In the genomic region with DNA sequence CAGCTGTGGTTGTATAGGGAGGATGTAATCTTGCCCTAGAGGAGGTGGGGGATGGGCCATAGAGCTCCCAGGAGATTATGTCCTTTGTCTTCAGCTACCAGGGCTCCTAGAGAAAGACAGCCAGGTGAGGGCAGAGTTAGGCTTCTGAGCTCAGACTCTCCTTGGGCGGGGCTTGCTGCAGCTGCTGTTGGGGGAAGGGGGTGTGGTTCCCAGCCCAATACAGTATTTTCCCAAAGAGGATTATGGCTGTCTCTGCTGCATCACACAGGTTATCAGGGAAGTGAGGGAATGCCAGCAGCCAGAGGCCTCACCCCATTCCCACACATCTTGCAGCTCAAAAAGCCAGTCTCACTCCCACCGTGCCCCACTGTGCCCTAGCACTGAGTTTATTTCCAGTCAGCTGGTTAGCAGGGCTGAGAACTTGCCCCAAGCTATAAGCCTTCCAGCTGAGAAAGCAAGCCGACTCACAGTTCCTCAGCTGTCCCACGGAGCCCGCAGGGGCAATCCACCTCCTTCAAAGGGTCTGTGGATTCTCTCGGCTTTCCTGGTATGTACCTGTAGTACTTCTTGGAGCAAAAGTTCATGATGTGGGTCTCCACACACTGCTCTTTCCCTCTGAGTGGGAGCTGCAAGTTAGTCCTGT, we compare ENCODE assay signal across 1 cellular context.
TF ChIP-seq lines count a peak whose summit lies in the region.

No MANE protein-coding gene starts in this region.

TF ChIP-seq in H1, 55 proteins besides CTCF, POLR2A, EP300 and RAD21:
- no peak for TF ChIP-seq CBX8 (IDR thresholded peaks at IDR 0.05; ENCODE audit: borderline replicate concordance, low read depth, low read length)
- peak; percentile 65; the same call in 1 of the 2 replicates for TF ChIP-seq SP1 (IDR thresholded peaks at IDR 0.05; ENCODE audit: low read depth, low read length)
- peak; percentile 23; the same call in 1 of the 2 replicates for TF ChIP-seq CHD2 (IDR thresholded peaks at IDR 0.05; ENCODE audit: low read length)
- peak; percentile 73 for TF ChIP-seq ASH2L (IDR thresholded peaks at IDR 0.05; ENCODE audit: low read length)
- 0 out of 2 replicates have a peak, but pooled peaks have one; percentile 20 for TF ChIP-seq TAF1 (IDR thresholded peaks at IDR 0.05; ENCODE audit: low read depth, low read length)
- TF ChIP-seq JUN (IDR thresholded peaks at IDR 0.05; ENCODE audit: low read depth, low read length): no peak
